Comparison of ENCODE assay signal across 12 cellular contexts in genomic region chr1:78622548-78622947, GRCh38. TPM values are rescaled to one million over a fixed set of nuclear protein-coding genes. Genes with fewer than 3 reads are reported as not detected.
DNase-seq lines count a peak whose midpoint lies in the region; ATAC-seq and TF ChIP-seq lines count a peak whose summit lies in the region.
"Had no signal": no experiment of that assay in that cellular context is flagged by ENCODE, and none has a peak within 500 bp of the region (broad histone marks: within the 10 kb centered on the region; RNA-seq: fewer than 3 reads in every experiment).

No MANE protein-coding gene starts in this region.

- H3K36me3 ChIP-seq in DND-41 (ENCODE audit: insufficient read depth, low read length) (no peaks in the 10 kb centered on the region), osteoblast (ENCODE audit: insufficient read depth, low read length) (no peaks in the 10 kb centered on the region)
- H3K36me3 ChIP-seq: sigmoid colon had no signal

- TF ChIP-seq CTCF in DND-41 (IDR thresholded peaks at IDR 0.05; ENCODE audit: borderline replicate concordance, extremely low read depth, low read length, poor library complexity, severe bottlenecking) (no peak), osteoblast (IDR thresholded peaks at IDR 0.05; ENCODE audit: extremely low read depth, low read depth, low read length) (no peak)

- ATAC-seq in DND-41 (ENCODE audit: insufficient read depth, low read depth) = no peak
- ATAC-seq in GM18907 (IDR thresholded peaks at IDR 0.05; ENCODE audit: unreplicated experiment) = peak; percentile 25
- no peak for ATAC-seq in HG02610 (IDR thresholded peaks at IDR 0.05; ENCODE audit: unreplicated experiment)
- ATAC-seq: mucosa of descending colon had no signal

- no peaks in the 10 kb centered on the region for H3K9me3 Mint-ChIP-seq in activated naive CD8-positive, alpha-beta T cell (ENCODE audit: low read depth)

- H2AFZ ChIP-seq in DND-41 (ENCODE audit: low read depth, low read length) (0 out of 2 replicates have a peak overlapping the region, but pooled peaks have one; percentile 26), osteoblast (ENCODE audit: low read length) (peak overlapping the region; percentile 6)

- no peaks in the 10 kb centered on the region for H3K27me3 ChIP-seq in DND-41 (ENCODE audit: insufficient read depth, low read length, poor library complexity)
- H3K27me3 ChIP-seq in osteoblast (ENCODE audit: insufficient read depth, low read length) = no peaks in the 10 kb centered on the region
- H3K27me3 ChIP-seq: sigmoid colon had no signal

- no peak overlapping the region for H3K9ac ChIP-seq in DND-41 (ENCODE audit: low read depth, low read length)

- H3K4me1 Mint-ChIP-seq in activated naive CD8-positive, alpha-beta T cell (ENCODE audit: low read depth) = peaks cover 81% of the 10 kb centered on the region

- DNase-seq in DND-41 (no peak), osteoblast (ENCODE audit: insufficient read length, low spot score, missing footprints) (no peak), NCI-H146 (lab: John Stamatoyannopoulos, UW) (no peak)
- DNase-seq in stimulated activated CD4-positive, alpha-beta T cell treated with anti-CD3 and anti-CD28 coated beads, Interleukin-1b, Interleukin-23, amount 100 ng/mL, for 48 hours = no peak
- DNase-seq: mucosa of descending colon, NCI-H1048, NCI-H526, SHP77 treated with DMSO at 0.1 percent for 48 hours, sigmoid colon had no signal

- H3K4me1 ChIP-seq in DND-41 (ENCODE audit: insufficient read depth, low read length) (peaks cover 35% of the 10 kb centered on the region), osteoblast (ENCODE audit: insufficient read depth, low read length) (peaks cover 14% of the 10 kb centered on the region)

- peak overlapping the region; percentile 82 for H3K27ac Mint-ChIP-seq in activated naive CD8-positive, alpha-beta T cell

- peaks cover 25% of the 10 kb centered on the region for H3K36me3 Mint-ChIP-seq in activated naive CD8-positive, alpha-beta T cell

- H3K9me3 ChIP-seq in DND-41 (ENCODE audit: insufficient read depth, low read length, severe bottlenecking) (no peaks in the 10 kb centered on the region), osteoblast (ENCODE audit: low read depth, low read length) (no peaks in the 10 kb centered on the region)
- H3K9me3 ChIP-seq: mucosa of descending colon, sigmoid colon had no signal

- no peaks in the 10 kb centered on the region for H3K27me3 Mint-ChIP-seq in activated naive CD8-positive, alpha-beta T cell

- H3K4me3 Mint-ChIP-seq in activated naive CD8-positive, alpha-beta T cell = peak overlapping the region; percentile 88

- no peak overlapping the region for H3K27ac ChIP-seq in DND-41 (ENCODE audit: low read length)
- no peak overlapping the region for H3K27ac ChIP-seq in osteoblast (ENCODE audit: low read depth, low read length)

- no peak overlapping the region for H3K4me3 ChIP-seq in DND-41 (ENCODE audit: low read depth in 1 of 2, low read length in 2 of 2)
- H3K4me3 ChIP-seq in osteoblast (ENCODE audit: insufficient read depth, low read length) = no peak overlapping the region
- H3K4me3 ChIP-seq: mucosa of descending colon, sigmoid colon had no signal

- H3K79me2 ChIP-seq in DND-41 (ENCODE audit: insufficient read depth, low read length) (peaks cover 3% of the 10 kb centered on the region; the same call in 1 of the 2 replicates), osteoblast (ENCODE audit: insufficient read depth, low read length) (peaks cover 7% of the 10 kb centered on the region)

- H4K20me1 ChIP-seq in DND-41 (ENCODE audit: insufficient read depth, low read length) (no peaks in the 10 kb centered on the region), osteoblast (ENCODE audit: insufficient read depth, low read length) (no peaks in the 10 kb centered on the region)

- H3K4me2 ChIP-seq in DND-41 (ENCODE audit: insufficient read depth, low read length) = no peak overlapping the region
- no peak overlapping the region for H3K4me2 ChIP-seq in osteoblast (ENCODE audit: insufficient read depth, low read length)

RNA-seq across cellular contexts. Expression of gene IFI44L, which starts 2.3 kb away (rescaled TPM):
- total RNA-seq in osteoblast = 28.3 and 49.2 TPM in 2 replicates

RNA-seq across cellular contexts. Expression of gene IFI44, which starts 27.1 kb away (rescaled TPM):
- 33.9 and 35.8 TPM in 2 replicates for total RNA-seq in osteoblast
